In the genomic region with DNA sequence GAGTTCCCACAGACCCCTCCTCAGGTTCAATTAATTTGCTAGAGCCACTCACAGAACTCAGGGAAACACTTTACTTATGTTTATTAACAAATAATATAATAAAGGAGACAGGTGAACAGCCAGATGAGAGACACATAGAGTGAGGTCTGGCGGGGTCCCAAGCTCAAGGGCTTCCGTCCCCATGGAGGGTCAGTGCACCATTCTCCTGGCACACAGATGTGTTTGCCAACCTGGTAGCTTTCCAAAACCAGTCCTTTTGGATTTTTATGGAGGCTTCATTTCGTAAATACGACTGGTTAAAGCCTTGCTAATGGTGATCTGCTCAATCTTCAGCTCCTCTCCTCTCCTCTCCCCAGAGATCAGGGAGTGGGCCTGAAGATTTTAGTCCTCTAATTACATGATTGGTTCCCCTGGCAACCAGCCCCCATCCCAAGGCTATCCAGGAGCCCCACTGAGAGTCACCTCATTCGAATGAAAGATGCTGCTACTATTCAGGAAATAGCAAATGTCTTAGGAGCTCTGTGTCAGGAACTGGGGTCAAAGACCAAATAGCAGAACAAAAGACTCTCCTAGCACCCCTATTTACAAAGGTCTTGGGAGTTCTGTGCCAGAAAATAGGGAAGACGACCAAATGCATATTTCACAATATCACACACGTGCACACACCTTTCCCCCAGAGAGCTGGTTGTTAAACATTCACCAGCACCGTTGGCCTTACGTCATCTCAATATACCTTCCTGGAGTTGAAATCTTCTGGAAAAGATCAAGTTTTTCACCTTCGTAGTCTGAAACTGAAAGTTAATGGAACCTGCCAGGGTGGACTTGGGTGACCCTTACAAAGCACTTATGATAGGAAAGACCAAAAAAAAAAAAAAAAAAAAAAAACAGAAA, we compare ENCODE assay signal across 15 cellular contexts. TPM values are rescaled to one million over a fixed set of nuclear protein-coding genes. Genes with fewer than 3 reads are reported as not detected.
A peak's percentile ranks its signal among the peaks of the same experiment; 100 is the strongest.
DNase-seq lines count a peak whose midpoint lies in the region; ATAC-seq, FAIRE-seq and TF ChIP-seq lines count a peak whose summit lies in the region.
"Had no signal": no experiment of that assay in that cellular context is flagged by ENCODE, and none has a peak within 500 bp of the region (broad histone marks: within the 10 kb centered on the region; RNA-seq: fewer than 3 reads in every experiment).

No MANE protein-coding gene starts in this region.

- no peaks in the 10 kb centered on the region for H3K36me3 ChIP-seq in bronchial epithelial cell (ENCODE audit: control insufficient read depth, insufficient read depth, low read length)
- no peaks in the 10 kb centered on the region for H3K36me3 ChIP-seq in lower lobe of right lung
- H3K36me3 ChIP-seq: vagina had no signal

- FAIRE-seq in bronchial epithelial cell (lab: Jason Lieb, UNC): peak; percentile 84

- peak overlapping the region; percentile 88 for H3K27ac Mint-ChIP-seq in type B pancreatic cell
- H3K27ac Mint-ChIP-seq in HFFc6: no peak overlapping the region
- H3K27ac Mint-ChIP-seq: IgD-negative memory B cell; stimulated activated naive B cell treated with anti-CD40 and anti-IgM and Interleukin-4, amounts not matched to agents 10 μg/mL and 1 μg/mL and 100 μg/mL, for 72 hours had no signal

- H3K36me3 Mint-ChIP-seq in type B pancreatic cell (no peaks in the 10 kb centered on the region), HFFc6 (ENCODE audit: low read depth) (no peaks in the 10 kb centered on the region)
- H3K36me3 Mint-ChIP-seq: IgD-negative memory B cell; stimulated activated naive B cell treated with anti-CD40 and anti-IgM and Interleukin-4, amounts not matched to agents 10 μg/mL and 1 μg/mL and 100 μg/mL, for 72 hours had no signal

- H3K9me3 Mint-ChIP-seq in type B pancreatic cell (no peaks in the 10 kb centered on the region), HFFc6 (no peaks in the 10 kb centered on the region)
- H3K9me3 Mint-ChIP-seq: stimulated activated naive B cell treated with anti-CD40 and anti-IgM and Interleukin-4, amounts not matched to agents 10 μg/mL and 1 μg/mL and 100 μg/mL, for 72 hours had no signal

- H3K4me3 ChIP-seq in bronchial epithelial cell (ENCODE audit: low read depth, low read length): no peak overlapping the region
- H3K4me3 ChIP-seq in lower lobe of right lung: no peak overlapping the region
- H3K4me3 ChIP-seq: vagina had no signal

- H3K27me3 Mint-ChIP-seq in type B pancreatic cell (no peaks in the 10 kb centered on the region), HFFc6 (ENCODE audit: insufficient read depth) (peaks cover 6% of the 10 kb centered on the region)
- H3K27me3 Mint-ChIP-seq: stimulated activated naive B cell treated with anti-CD40 and anti-IgM and Interleukin-4, amounts not matched to agents 10 μg/mL and 1 μg/mL and 100 μg/mL, for 72 hours had no signal

- peaks cover 4% of the 10 kb centered on the region for H3K4me1 ChIP-seq in lower lobe of right lung

- H3K27me3 ChIP-seq in bronchial epithelial cell (ENCODE audit: control insufficient read depth, insufficient read depth, low read length) (no peaks in the 10 kb centered on the region), lower lobe of right lung (ENCODE audit: low read depth) (no peaks in the 10 kb centered on the region)
- H3K27me3 ChIP-seq: vagina had no signal

- TF ChIP-seq CTCF in bronchial epithelial cell (IDR thresholded peaks at IDR 0.05; ENCODE audit: insufficient read depth, low read length, severe bottlenecking) (no peak), lower lobe of right lung (IDR thresholded peaks at IDR 0.05) (no peak), type B pancreatic cell (conservative IDR thresholded peaks at IDR 0.05) (no peak), HFFc6 (IDR thresholded peaks at IDR 0.05) (no peak)

- peak overlapping the region; percentile 21 for H3K4me3 Mint-ChIP-seq in type B pancreatic cell
- H3K4me3 Mint-ChIP-seq in HFFc6: no peak overlapping the region
- H3K4me3 Mint-ChIP-seq: IgD-negative memory B cell; stimulated activated naive B cell treated with anti-CD40 and anti-IgM and Interleukin-4, amounts not matched to agents 10 μg/mL and 1 μg/mL and 100 μg/mL, for 72 hours had no signal

- H3K27ac ChIP-seq in lower lobe of right lung: no peak overlapping the region
- H3K27ac ChIP-seq: vagina had no signal

- H3K9me3 ChIP-seq in lower lobe of right lung: no peaks in the 10 kb centered on the region
- H3K9me3 ChIP-seq: vagina had no signal

- peak; percentile 65 to 68 for ATAC-seq in lower lobe of right lung
- ATAC-seq: stimulated activated naive B cell treated with anti-CD40 and anti-IgM and Interleukin-4, amounts not matched to agents 10 μg/mL and 1 μg/mL and 100 μg/mL, for 72 hours had no signal

- intact Hi-C loops in lower lobe of right lung (cut with DNase I): no loop called here

- DNase-seq in NCI-H2227 (lab: John Stamatoyannopoulos, UW; ENCODE audit: unreplicated experiment) (peak; percentile 25), NCI-H2227 treated with DMSO at 0.1 percent for 48 hours (lab: John Stamatoyannopoulos, UW) (no peak), bronchial epithelial cell (ENCODE audit: low read depth) (no peak), lower lobe of right lung (no peak), type B pancreatic cell (ENCODE audit: extremely low spot score, unreplicated experiment) (peak; percentile 40), NK-92 (lab: John Stamatoyannopoulos, UW; ENCODE audit: unreplicated experiment) (no peak), HFFc6 (no peak), NCI-H345 (lab: John Stamatoyannopoulos, UW) (no peak)
- DNase-seq: activated CD4-positive, CD25-positive, alpha-beta regulatory T cell treated with anti-CD3 and anti-CD28 coated beads, Interleukin-2, amount 50 U/mL, for 72 hours; activated gamma-delta T cell; SHP77 treated with DMSO at 0.1 percent for 48 hours; stimulated activated naive B cell treated with anti-CD40 and anti-IgM and Interleukin-4, amounts not matched to agents 10 μg/mL and 1 μg/mL and 100 μg/mL, for 72 hours; T-helper 2 cell had no signal

- H3K4me1 Mint-ChIP-seq in type B pancreatic cell (ENCODE audit: unreplicated experiment): peaks cover 15% of the 10 kb centered on the region
- H3K4me1 Mint-ChIP-seq in HFFc6 (ENCODE audit: low read depth): peaks cover 9% of the 10 kb centered on the region
- H3K4me1 Mint-ChIP-seq: IgD-negative memory B cell; stimulated activated naive B cell treated with anti-CD40 and anti-IgM and Interleukin-4, amounts not matched to agents 10 μg/mL and 1 μg/mL and 100 μg/mL, for 72 hours had no signal

RNA-seq across cellular contexts. Expression of a gene that starts 23.8 kb away (rescaled TPM):
- total RNA-seq in bronchial epithelial cell: 97.9 and 115 TPM in 2 replicates
- total RNA-seq in lower lobe of right lung: 187 TPM
- total RNA-seq in type B pancreatic cell (ENCODE audit: low replicate concordance): 218 and 277 TPM in 2 replicates
- total RNA-seq in HFFc6 (2021; fragmentation: NEBNext Ultra II Directional; extraction: Animal tissue kit (Norgen Biotek cat#: 25700)): 100 to 1,000 TPM; 275 to 313 (median 300) TPM

Comparison
In these comparisons a context has a peak if more than half of its experiments do, and no peak if none do; other contexts are left out.
1. DNase-seq: peak in NCI-H2227 (single experiment) and type B pancreatic cell (single experiment); none in NCI-H2227 treated with DMSO at 0.1 percent for 48 hours (single experiment), bronchial epithelial cell (single experiment), lower lobe of right lung (single experiment), NK-92 (single experiment), HFFc6 (single experiment) and NCI-H345 (single experiment).